In genomic region chr7:8566016-8566415, GRCh38 we compare ENCODE assay signal across 24 cellular contexts.
DNase-seq lines count a peak whose midpoint lies in the region; ATAC-seq and TF ChIP-seq lines count a peak whose summit lies in the region.
"Had no signal": no experiment of that assay in that cellular context is flagged by ENCODE, and none has a peak within 500 bp of the region (broad histone marks: within the 10 kb centered on the region; RNA-seq: fewer than 3 reads in every experiment).

No MANE protein-coding gene starts in this region.

- no peaks in the 10 kb centered on the region for H3K36me3 Mint-ChIP-seq in neural progenitor cell
- H3K36me3 Mint-ChIP-seq in activated CD4-positive, alpha-beta memory T cell treated with anti-CD3 and anti-CD28 coated beads, Interleukin-2, amount 10 ng/mL, durations not matched to agents 7 days and 5 days (ENCODE audit: low read depth), result no peaks in the 10 kb centered on the region
- H3K36me3 Mint-ChIP-seq: CD14-positive monocyte; CD8-positive, alpha-beta memory T cell had no signal

- H2AFZ ChIP-seq in neural progenitor cell (replicated peaks), result peak overlapping the region; percentile 31
- H2AFZ ChIP-seq: GM23338 had no signal

- no peak overlapping the region for H3K27ac Mint-ChIP-seq in neural progenitor cell
- no peak overlapping the region for H3K27ac Mint-ChIP-seq in activated CD4-positive, alpha-beta memory T cell treated with anti-CD3 and anti-CD28 coated beads, Interleukin-2, amount 10 ng/mL, durations not matched to agents 7 days and 5 days
- H3K27ac Mint-ChIP-seq: CD14-positive monocyte; CD4-positive, alpha-beta T cell; CD8-positive, alpha-beta memory T cell; GM23338; H9 had no signal

- no peak overlapping the region for H3K4me2 ChIP-seq in neural progenitor cell
- H3K4me2 ChIP-seq: A549; BLaER1 treated with 17β-estradiol and CSF1 and Interleukin-3, amounts not matched to agents 10 nM and 100 nM; GM23338 had no signal

- no peaks in the 10 kb centered on the region for H3K27me3 Mint-ChIP-seq in neural progenitor cell (ENCODE audit: insufficient read depth, low read depth)
- no peaks in the 10 kb centered on the region for H3K27me3 Mint-ChIP-seq in activated CD4-positive, alpha-beta memory T cell treated with anti-CD3 and anti-CD28 coated beads, Interleukin-2, amount 10 ng/mL, durations not matched to agents 7 days and 5 days
- H3K27me3 Mint-ChIP-seq: CD4-positive, alpha-beta T cell; CD8-positive, alpha-beta memory T cell had no signal

- intact Hi-C loops in sciatic nerve (cut with DNase I), result no loop called here

- no peak overlapping the region for H3K4me3 ChIP-seq in neural progenitor cell
- H3K4me3 ChIP-seq: A549; BLaER1 treated with 17β-estradiol and CSF1 and Interleukin-3, amounts not matched to agents 10 nM and 100 nM; GM12878; GM23338 had no signal

- no peaks in the 10 kb centered on the region for H3K36me3 ChIP-seq in neural progenitor cell
- H3K36me3 ChIP-seq: BE2C; BLaER1 treated with 17β-estradiol and CSF1 and Interleukin-3, amounts not matched to agents 10 nM and 100 nM had no signal

- no peaks in the 10 kb centered on the region for H3K9me3 ChIP-seq in neural progenitor cell (ENCODE audit: low read depth)
- H3K9me3 ChIP-seq: A549; BE2C; BLaER1 treated with 17β-estradiol and CSF1 and Interleukin-3, amounts not matched to agents 10 nM and 100 nM had no signal

- peak; percentile 13 for DNase-seq in NCI-H2196 (lab: John Stamatoyannopoulos, UW; ENCODE audit: unreplicated experiment)
- DNase-seq in NCI-H2196 treated with DMSO at 0.1 percent for 48 hours (lab: John Stamatoyannopoulos, UW; ENCODE audit: unreplicated experiment), result no peak
- peak; percentile 75 for DNase-seq in LHCN-M2 (ENCODE audit: low read depth)
- peak; percentile 64 for DNase-seq in cerebellar cortex (ENCODE audit: low spot score)
- no peak for DNase-seq in neural progenitor cell (ENCODE audit: low spot score)
- DNase-seq in sciatic nerve (ENCODE audit: low spot score), result no peak
- DNase-seq in Kasumi-1 (lab: John Stamatoyannopoulos, UW), result no peak
- no peak for DNase-seq in activated CD4-positive, alpha-beta memory T cell treated with anti-CD3 and anti-CD28 coated beads, Interleukin-2, amount 10 ng/mL, durations not matched to agents 7 days and 5 days
- DNase-seq: 8988T; ACHN; AML-193; BE2C; CD4-positive, alpha-beta T cell; CD8-positive, alpha-beta memory T cell; DMS 273 treated with DMSO at 0.1 percent for 48 hours; DND-41; GDM1; H9 had no signal

- H3K4me1 Mint-ChIP-seq in neural progenitor cell, result peaks cover 6% of the 10 kb centered on the region
- H3K4me1 Mint-ChIP-seq in activated CD4-positive, alpha-beta memory T cell treated with anti-CD3 and anti-CD28 coated beads, Interleukin-2, amount 10 ng/mL, durations not matched to agents 7 days and 5 days, result no peaks in the 10 kb centered on the region
- H3K4me1 Mint-ChIP-seq: CD14-positive monocyte; CD8-positive, alpha-beta memory T cell had no signal

- CTCF ChIA-PET in activated CD4-positive, alpha-beta memory T cell treated with anti-CD3 and anti-CD28 coated beads, Interleukin-2, amount 10 ng/mL, durations not matched to agents 7 days and 5 days (lab: Charles Lee), result no interaction called here

- no peak for ATAC-seq in sciatic nerve
- ATAC-seq: A549, GM12878, GM23338, HCT116 had no signal

- POLR2A ChIA-PET in activated CD4-positive, alpha-beta memory T cell treated with anti-CD3 and anti-CD28 coated beads, Interleukin-2, amount 10 ng/mL, durations not matched to agents 7 days and 5 days (lab: Charles Lee), result no interaction called here

- H3K9ac ChIP-seq in neural progenitor cell, result no peak overlapping the region
- H3K9ac ChIP-seq: BLaER1 treated with 17β-estradiol and CSF1 and Interleukin-3, amounts not matched to agents 10 nM and 100 nM had no signal

- H3K27ac ChIP-seq in neural progenitor cell, result no peak overlapping the region
- H3K27ac ChIP-seq: A549; BLaER1 treated with 17β-estradiol and CSF1 and Interleukin-3, amounts not matched to agents 10 nM and 100 nM had no signal

- H3K9me3 Mint-ChIP-seq in neural progenitor cell, result no peaks in the 10 kb centered on the region
- H3K9me3 Mint-ChIP-seq in activated CD4-positive, alpha-beta memory T cell treated with anti-CD3 and anti-CD28 coated beads, Interleukin-2, amount 10 ng/mL, durations not matched to agents 7 days and 5 days, result no peaks in the 10 kb centered on the region
- H3K9me3 Mint-ChIP-seq: CD4-positive, alpha-beta T cell; GM23338; H9 had no signal

- H3K27me3 ChIP-seq in neural progenitor cell, result no peaks in the 10 kb centered on the region
- H3K27me3 ChIP-seq: BE2C; BLaER1 treated with 17β-estradiol and CSF1 and Interleukin-3, amounts not matched to agents 10 nM and 100 nM had no signal

- no peaks in the 10 kb centered on the region for H3K79me2 ChIP-seq in neural progenitor cell (ENCODE audit: low read depth)

- peaks cover 20% of the 10 kb centered on the region for H3K4me1 ChIP-seq in neural progenitor cell
- H3K4me1 ChIP-seq: A549; BE2C; BLaER1 treated with 17β-estradiol and CSF1 and Interleukin-3, amounts not matched to agents 10 nM and 100 nM had no signal

- no peak overlapping the region for H3K4me3 Mint-ChIP-seq in neural progenitor cell
- no peak overlapping the region for H3K4me3 Mint-ChIP-seq in activated CD4-positive, alpha-beta memory T cell treated with anti-CD3 and anti-CD28 coated beads, Interleukin-2, amount 10 ng/mL, durations not matched to agents 7 days and 5 days
- H3K4me3 Mint-ChIP-seq: CD14-positive monocyte; CD4-positive, alpha-beta T cell; CD8-positive, alpha-beta memory T cell; GM23338; H9 had no signal

- no peaks in the 10 kb centered on the region for H4K20me1 ChIP-seq in neural progenitor cell (ENCODE audit: low read depth)
- H4K20me1 ChIP-seq: BLaER1 treated with 17β-estradiol and CSF1 and Interleukin-3, amounts not matched to agents 10 nM and 100 nM had no signal

- no peak for TF ChIP-seq CTCF in neural progenitor cell (IDR thresholded peaks at IDR 0.05)

- peaks cover 6% of the 10 kb centered on the region for H3F3A ChIP-seq in neural progenitor cell (ENCODE audit: low read depth)

Comparison
In these comparisons a context has a peak if more than half of its experiments do, and no peak if none do; other contexts are left out.
1. DNase-seq: peak in NCI-H2196 (single experiment), LHCN-M2 (single experiment) and cerebellar cortex (single experiment); none in NCI-H2196 treated with DMSO at 0.1 percent for 48 hours (single experiment), neural progenitor cell (single experiment), sciatic nerve (single experiment), Kasumi-1 (0 of 2) and activated CD4-positive, alpha-beta memory T cell treated with anti-CD3 and anti-CD28 coated beads, Interleukin-2, amount 10 ng/mL, durations not matched to agents 7 days and 5 days (single experiment).